Comparison of ENCODE assay signal across 8 cellular contexts in genomic region chr9:112754578-112754977, GRCh38. TPM values are rescaled to one million over a fixed set of nuclear protein-coding genes. Genes with fewer than 3 reads are reported as not detected.
DNase-seq lines count a peak whose midpoint lies in the region; ATAC-seq and TF ChIP-seq lines count a peak whose summit lies in the region.

No MANE protein-coding gene starts in this region.

- peaks cover 53% of the 10 kb centered on the region for H3K4me1 ChIP-seq in CD8-positive, alpha-beta memory T cell (ENCODE audit: insufficient read depth, low read length)
- H3K4me1 ChIP-seq in SJCRH30 = peaks cover 4% of the 10 kb centered on the region; the same call in 1 of the 2 replicates

- POLR2A ChIA-PET in CD8-positive, alpha-beta memory T cell (lab: Charles Lee) = no interaction called here

- CTCF ChIA-PET in CD8-positive, alpha-beta memory T cell (lab: Charles Lee) = interaction anchor here (0.7 kb wide), 1 partner anchor 415 kb away, joined by 3 read pairs; no protein-coding TSS in a partner anchor

- peaks cover 0 to 8% (median 3%) of the 10 kb centered on the region in 3 donors for H3K36me3 Mint-ChIP-seq in CD8-positive, alpha-beta memory T cell
- H3K36me3 Mint-ChIP-seq in activated T-helper 17 cell treated with anti-CD3 and anti-CD28 coated beads, Interleukin-2, amount 50 U/mL, for 72 hours (ENCODE audit: low read depth) = no peaks in the 10 kb centered on the region
- no peaks in the 10 kb centered on the region for H3K36me3 Mint-ChIP-seq in mesothelial cell of epicardium

- H3K9me3 Mint-ChIP-seq in CD8-positive, alpha-beta memory T cell = no peaks in the 10 kb centered on the region
- H3K9me3 Mint-ChIP-seq in activated T-helper 17 cell treated with anti-CD3 and anti-CD28 coated beads, Interleukin-2, amount 50 U/mL, for 72 hours = no peaks in the 10 kb centered on the region
- H3K9me3 Mint-ChIP-seq in mesothelial cell of epicardium = no peaks in the 10 kb centered on the region

- DNase-seq in CD8-positive, alpha-beta memory T cell = peak in 4 of 5 donors; percentile 33 to 76 (median 62)
- DNase-seq in mesothelial cell of epicardium (ENCODE audit: low spot score in 2 of 2, unreplicated experiment in 2 of 2) (no peak), SK-N-DZ (ENCODE audit: low spot score) (no peak), SJCRH30 (no peak), hippocampal formation (lab: John Stamatoyannopoulos, UW) (no peak)

- no peak overlapping the region for H3K27ac ChIP-seq in CD8-positive, alpha-beta memory T cell (ENCODE audit: low read depth, low read length)
- no peak overlapping the region for H3K27ac ChIP-seq in SJCRH30

- H3K4me3 ChIP-seq in CD8-positive, alpha-beta memory T cell (ENCODE audit: low read length) = no peak overlapping the region
- H3K4me3 ChIP-seq in SJCRH30 = no peak overlapping the region

- no peaks in the 10 kb centered on the region for H3K27me3 Mint-ChIP-seq in CD8-positive, alpha-beta memory T cell
- no peaks in the 10 kb centered on the region for H3K27me3 Mint-ChIP-seq in activated T-helper 17 cell treated with anti-CD3 and anti-CD28 coated beads, Interleukin-2, amount 50 U/mL, for 72 hours
- H3K27me3 Mint-ChIP-seq in mesothelial cell of epicardium (ENCODE audit: low read depth) = no peaks in the 10 kb centered on the region

- peak overlapping the region; percentile 40 to 68 (median 62) for H3K4me3 Mint-ChIP-seq in CD8-positive, alpha-beta memory T cell
- H3K4me3 Mint-ChIP-seq in activated T-helper 17 cell treated with anti-CD3 and anti-CD28 coated beads, Interleukin-2, amount 50 U/mL, for 72 hours = peak overlapping the region; percentile 53
- H3K4me3 Mint-ChIP-seq in mesothelial cell of epicardium = no peak overlapping the region

- H3K27me3 ChIP-seq in CD8-positive, alpha-beta memory T cell (ENCODE audit: insufficient read depth, low read length, poor library complexity, severe bottlenecking) = no peaks in the 10 kb centered on the region
- no peaks in the 10 kb centered on the region for H3K27me3 ChIP-seq in SJCRH30

- TF ChIP-seq CTCF in mesothelial cell of epicardium (IDR thresholded peaks at IDR 0.05; ENCODE audit: unreplicated experiment) = no peak

- no peaks in the 10 kb centered on the region for H3K36me3 ChIP-seq in CD8-positive, alpha-beta memory T cell (ENCODE audit: insufficient read depth, low read length)
- H3K36me3 ChIP-seq in SJCRH30 = no peaks in the 10 kb centered on the region

- H3K27ac Mint-ChIP-seq in CD8-positive, alpha-beta memory T cell = peak overlapping the region; percentile 6 to 93 (median 68)
- H3K27ac Mint-ChIP-seq in activated T-helper 17 cell treated with anti-CD3 and anti-CD28 coated beads, Interleukin-2, amount 50 U/mL, for 72 hours = peak overlapping the region; percentile 44
- H3K27ac Mint-ChIP-seq in mesothelial cell of epicardium = peak overlapping the region; percentile 33

- peaks cover 71 to 84% (median 82%) of the 10 kb centered on the region in 3 donors for H3K4me1 Mint-ChIP-seq in CD8-positive, alpha-beta memory T cell
- H3K4me1 Mint-ChIP-seq in activated T-helper 17 cell treated with anti-CD3 and anti-CD28 coated beads, Interleukin-2, amount 50 U/mL, for 72 hours = peaks cover 54% of the 10 kb centered on the region
- peaks cover 49% of the 10 kb centered on the region for H3K4me1 Mint-ChIP-seq in mesothelial cell of epicardium

- no peaks in the 10 kb centered on the region for H3K9me3 ChIP-seq in CD8-positive, alpha-beta memory T cell (ENCODE audit: low read length)
- H3K9me3 ChIP-seq in SJCRH30 (replicated peaks) = no peaks in the 10 kb centered on the region

- ATAC-seq in HG03175 (IDR thresholded peaks at IDR 0.05; ENCODE audit: unreplicated experiment) (peak; percentile 40), GM19351 (IDR thresholded peaks at IDR 0.05; ENCODE audit: unreplicated experiment) (no peak)
- peak; percentile 68 for ATAC-seq in activated T-helper 17 cell treated with anti-CD3 and anti-CD28 coated beads, Interleukin-2, amount 50 U/mL, for 72 hours (replicated peaks)

RNA-seq across cellular contexts. Expression of gene SNX30, which starts 4.0 kb away (rescaled TPM):
- total RNA-seq in CD8-positive, alpha-beta memory T cell = 1 to 10 TPM; 3.3 to 3.7 TPM
- polyA plus RNA-seq in CD8-positive, alpha-beta memory T cell = 3.9 TPM
- total RNA-seq in activated T-helper 17 cell treated with anti-CD3 and anti-CD28 coated beads, Interleukin-2, amount 50 U/mL, for 72 hours = 1 to 10 TPM; 3.5 to 7.2 TPM
- total RNA-seq in mesothelial cell of epicardium = 11.8 to 12.7 TPM (median 12.7 TPM) in 3 replicates
- polyA plus RNA-seq in SK-N-DZ (2014; cell fraction: cytosol; rRNA removed) = 16.8 and 21.2 TPM in 2 replicates
- polyA plus RNA-seq in SK-N-DZ (2014; cell fraction: nucleus; rRNA removed) = 11.7 and 13.7 TPM in 2 replicates
- 23.3 and 24.8 TPM in 2 replicates for total RNA-seq in SJCRH30 (2014; rRNA removed; shearing (Covaris generic))

RNA-seq across cellular contexts. Expression of gene INIP, which starts 36.7 kb away (rescaled TPM):
- 10 to 100 TPM; 40.2 to 44.9 TPM for total RNA-seq in CD8-positive, alpha-beta memory T cell
- polyA plus RNA-seq in CD8-positive, alpha-beta memory T cell = 47.9 TPM
- 10 to 100 TPM; 30.7 to 34.6 TPM for total RNA-seq in activated T-helper 17 cell treated with anti-CD3 and anti-CD28 coated beads, Interleukin-2, amount 50 U/mL, for 72 hours
- total RNA-seq in mesothelial cell of epicardium = 21.1 to 25.6 TPM (median 23.3 TPM) in 3 replicates
- 36.2 and 42.6 TPM in 2 replicates for polyA plus RNA-seq in SK-N-DZ (2014; cell fraction: cytosol; rRNA removed)
- polyA plus RNA-seq in SK-N-DZ (2014; cell fraction: nucleus; rRNA removed) = 25.2 and 39.7 TPM in 2 replicates
- 36.4 and 43.8 TPM in 2 replicates for total RNA-seq in SJCRH30 (2014; rRNA removed; shearing (Covaris generic))

Comparison
In these comparisons a context has a peak if more than half of its experiments do, and no peak if none do; other contexts are left out.
1. DNase-seq: peak in CD8-positive, alpha-beta memory T cell (4 of 5); none in mesothelial cell of epicardium (0 of 2), SK-N-DZ (single experiment), SJCRH30 (0 of 2) and hippocampal formation (0 of 2).
2. Peak in every context shown above with its lines, with median percentiles within 50 percentile points of each other: H3K27ac Mint-ChIP-seq.